ENCODE assay signal across 1 cellular context in the genomic region with DNA sequence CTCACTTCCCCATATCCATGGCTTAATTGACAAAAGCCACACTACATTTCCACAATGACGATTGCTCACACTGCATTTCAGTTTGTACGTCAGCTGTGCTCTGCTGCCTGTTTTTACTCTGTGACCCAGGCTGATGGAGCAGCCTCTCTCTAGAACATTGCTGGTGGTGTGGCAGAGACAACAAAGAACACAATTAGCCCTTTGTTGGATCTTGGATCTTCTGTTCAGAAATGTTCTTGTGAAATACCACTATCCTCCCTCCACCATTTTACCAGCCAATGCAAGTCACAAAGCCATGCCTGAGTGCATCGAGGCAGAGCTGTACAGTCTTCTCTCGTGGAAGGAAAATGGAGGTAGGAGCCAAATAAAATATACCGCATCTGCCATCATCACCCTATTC.
TF ChIP-seq lines count a peak whose summit lies in the region.

No MANE protein-coding gene starts in this region.

TF ChIP-seq in HepG2, 621 proteins besides CTCF, POLR2A, EP300 and RAD21:
- no peak for TF ChIP-seq MEIS2 (CRISPR knock-in tag; IDR thresholded peaks at IDR 0.05)
- TF ChIP-seq, protein P1, sequence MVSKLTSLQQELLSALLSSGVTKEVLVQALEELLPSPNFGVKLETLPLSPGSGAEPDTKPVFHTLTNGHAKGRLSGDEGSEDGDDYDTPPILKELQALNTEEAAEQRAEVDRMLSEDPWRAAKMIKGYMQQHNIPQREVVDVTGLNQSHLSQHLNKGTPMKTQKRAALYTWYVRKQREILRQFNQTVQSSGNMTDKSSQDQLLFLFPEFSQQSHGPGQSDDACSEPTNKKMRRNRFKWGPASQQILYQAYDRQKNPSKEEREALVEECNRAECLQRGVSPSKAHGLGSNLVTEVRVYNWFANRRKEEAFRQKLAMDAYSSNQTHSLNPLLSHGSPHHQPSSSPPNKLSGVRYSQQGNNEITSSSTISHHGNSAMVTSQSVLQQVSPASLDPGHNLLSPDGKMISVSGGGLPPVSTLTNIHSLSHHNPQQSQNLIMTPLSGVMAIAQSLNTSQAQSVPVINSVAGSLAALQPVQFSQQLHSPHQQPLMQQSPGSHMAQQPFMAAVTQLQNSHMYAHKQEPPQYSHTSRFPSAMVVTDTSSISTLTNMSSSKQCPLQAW (CRISPR knock-in tag; IDR thresholded peaks at IDR 0.05): no peak
- no peak for TF ChIP-seq SOX13 (IDR thresholded peaks at IDR 0.05)
- peak in 1 of 2 experiments; percentile 49; a peak in 2 of 4 replicates for TF ChIP-seq SOX13 (CRISPR knock-in tag; conservative IDR thresholded peaks at IDR 0.05 in 1 of 2, IDR thresholded peaks at IDR 0.05 in 1 of 2)
- TF ChIP-seq SOX5 (CRISPR knock-in tag; IDR thresholded peaks at IDR 0.05; ENCODE audit: borderline replicate concordance): peak; percentile 20; the same call in 1 of the 2 replicates
- 0 out of 2 replicates have a peak, but pooled peaks have one; percentile 56 for TF ChIP-seq ZNF644 (CRISPR knock-in tag; IDR thresholded peaks at IDR 0.05; ENCODE audit: low read depth)
TF ChIP-seq in HepG2: peak in this region for 3.
